32 cellular contexts compared by ENCODE assay signal in genomic region chr2:176184749-176185148, GRCh38. TPM values are rescaled to one million over a fixed set of nuclear protein-coding genes. Genes with fewer than 3 reads are reported as not detected.
"Had no signal": no experiment of that assay in that cellular context is flagged by ENCODE, and none has a peak within 500 bp of the region (broad histone marks: within the 10 kb centered on the region; RNA-seq: fewer than 3 reads in every experiment).

No MANE protein-coding gene starts in this region.

- H3K79me2 ChIP-seq: parathyroid adenoma had no signal

- H3K9me3 ChIP-seq: neutrophil, ovary, psoas muscle, spleen, thoracic aorta, thyroid gland, tibial nerve, upper lobe of left lung, vagina had no signal

- H3K4me3 ChIP-seq: ovary, psoas muscle, skin epidermis, smooth muscle cell, spleen, stomach, thoracic aorta, thyroid gland, tibial nerve, upper lobe of left lung, vagina had no signal

- H3K4me3 Mint-ChIP-seq: naive thymus-derived CD4-positive, alpha-beta T cell; natural killer cell; neural crest cell; stimulated activated effector memory CD8-positive, alpha-beta T cell treated with anti-CD3 and anti-CD28 coated beads, Interleukin-12 subunit alpha, Interleukin-12 subunit beta, amount 100 ng/mL, for 72 hours; stimulated activated naive B cell treated with anti-CD40 and anti-IgM and Interleukin-4, amounts not matched to agents 10 μg/mL and 1 μg/mL and 100 μg/mL, for 72 hours; stimulated activated naive CD8-positive, alpha-beta T cell treated with anti-CD3 and anti-CD28 coated beads, Interleukin-15, Interleukin-2, amounts not matched to agents 100 ng/mL and 50 ng/mL, for 24 hours had no signal

- DNase-seq: naive thymus-derived CD4-positive, alpha-beta T cell; natural killer cell; nucleus accumbens; ovary; posterior cingulate gyrus; psoas muscle; right cardiac atrium; spleen; stimulated activated CD4-positive, alpha-beta T cell treated with anti-CD3 and anti-CD28 coated beads, Interleukin-12 subunit alpha, Interleukin-12 subunit beta, amount 100 ng/mL, for 4 hours; stimulated activated CD4-positive, alpha-beta T cell treated with anti-CD3 and anti-CD28 coated beads, Interleukin-1b, Interleukin-23, amount 100 ng/mL, for 48 hours; stimulated activated CD4-positive, alpha-beta T cell treated with anti-CD3 and anti-CD28 coated beads, Interleukin-4, amount 100 ng/mL, for 24 hours; stimulated activated naive B cell treated with anti-CD40 and anti-IgM and Interleukin-4, amounts not matched to agents 10 μg/mL and 1 μg/mL and 100 μg/mL, for 72 hours; stimulated activated naive CD4-positive, alpha-beta T cell treated with Interleukin-2 at 50 U/mL for 16 hours; stomach; thyroid gland; trophoblast cell; upper lobe of left lung had no signal

- H3K9ac ChIP-seq: parathyroid adenoma had no signal

- H3K36me3 Mint-ChIP-seq: stimulated activated effector memory CD8-positive, alpha-beta T cell treated with anti-CD3 and anti-CD28 coated beads, Interleukin-12 subunit alpha, Interleukin-12 subunit beta, amount 100 ng/mL, for 72 hours; stimulated activated naive B cell treated with anti-CD40 and anti-IgM and Interleukin-4, amounts not matched to agents 10 μg/mL and 1 μg/mL and 100 μg/mL, for 72 hours had no signal

- H3K27ac ChIP-seq: neutrophil, ovary, parathyroid adenoma, psoas muscle, skin epidermis, spleen, stomach, thoracic aorta, thyroid gland, tibial nerve, upper lobe of left lung, vagina had no signal

- H3K36me3 ChIP-seq: neutrophil, ovary, spleen, stomach, thoracic aorta, thyroid gland, tibial nerve, upper lobe of left lung, vagina had no signal

- H3K9me3 Mint-ChIP-seq: natural killer cell; nephron; neural crest cell; stimulated activated naive CD8-positive, alpha-beta T cell treated with anti-CD3 and anti-CD28 coated beads, Interleukin-15, Interleukin-2, amounts not matched to agents 100 ng/mL and 50 ng/mL, for 24 hours had no signal

- H3K4me2 ChIP-seq: smooth muscle cell had no signal

- H3K4me1 ChIP-seq: psoas muscle had no signal

- H2AFZ ChIP-seq: parathyroid adenoma had no signal

- H3K27ac Mint-ChIP-seq: naive thymus-derived CD4-positive, alpha-beta T cell; natural killer cell; nephron; progenitor cell of endocrine pancreas; stimulated activated effector memory CD8-positive, alpha-beta T cell treated with anti-CD3 and anti-CD28 coated beads, Interleukin-12 subunit alpha, Interleukin-12 subunit beta, amount 100 ng/mL, for 72 hours; stimulated activated naive B cell treated with anti-CD40 and anti-IgM and Interleukin-4, amounts not matched to agents 10 μg/mL and 1 μg/mL and 100 μg/mL, for 72 hours; stimulated activated naive CD8-positive, alpha-beta T cell treated with anti-CD3 and anti-CD28 coated beads, Interleukin-15, Interleukin-2, amounts not matched to agents 100 ng/mL and 50 ng/mL, for 24 hours had no signal

- ATAC-seq: naive thymus-derived CD4-positive, alpha-beta T cell; natural killer cell; psoas muscle; right cardiac atrium; sciatic nerve; stimulated activated effector memory CD8-positive, alpha-beta T cell treated with anti-CD3 and anti-CD28 coated beads, Interleukin-12 subunit alpha, Interleukin-12 subunit beta, amount 100 ng/mL, for 72 hours; stimulated activated naive B cell treated with anti-CD40 and anti-IgM and Interleukin-4, amounts not matched to agents 10 μg/mL and 1 μg/mL and 100 μg/mL, for 72 hours had no signal

- FAIRE-seq: urothelium cell line had no signal

- H3K27me3 ChIP-seq: ovary had no signal

RNA-seq across cellular contexts. Expression of gene HOXD1, which starts 3.7 kb away (rescaled TPM):
- total RNA-seq: naive thymus-derived CD4-positive, alpha-beta T cell; neural crest cell; progenitor cell of endocrine pancreas; right cardiac atrium; smooth muscle cell; temporal lobe had no signal
- polyA plus RNA-seq: naive thymus-derived CD4-positive, alpha-beta T cell; smooth muscle cell had no signal

RNA-seq across cellular contexts. Expression of gene HOXD3, which starts 27.6 kb away (rescaled TPM):
- total RNA-seq: naive thymus-derived CD4-positive, alpha-beta T cell; natural killer cell; progenitor cell of endocrine pancreas; right cardiac atrium; smooth muscle cell; temporal lobe had no signal
- polyA plus RNA-seq: naive thymus-derived CD4-positive, alpha-beta T cell; smooth muscle cell had no signal

RNA-seq across cellular contexts. Expression of gene HOXD4, which starts 33.4 kb away (rescaled TPM):
- total RNA-seq: naive thymus-derived CD4-positive, alpha-beta T cell; natural killer cell; progenitor cell of endocrine pancreas; right cardiac atrium; smooth muscle cell; temporal lobe had no signal
- polyA plus RNA-seq: naive thymus-derived CD4-positive, alpha-beta T cell; smooth muscle cell had no signal

RNA-seq across cellular contexts. Expression of gene HOXD8, which starts 55.2 kb away (rescaled TPM):
- total RNA-seq: naive thymus-derived CD4-positive, alpha-beta T cell; natural killer cell; neural crest cell; progenitor cell of endocrine pancreas had no signal
- polyA plus RNA-seq: naive thymus-derived CD4-positive, alpha-beta T cell; smooth muscle cell had no signal
